1 cellular context compared by ENCODE assay signal in genomic region chr19:17555480-17555928, GRCh38.
A peak's percentile ranks its signal among the peaks of the same experiment; 100 is the strongest.
TF ChIP-seq lines count a peak whose summit lies in the region.

Gene COLGALT1, plus strand, starts transcription at chr19:17555649. Its CDS starts 65 bp downstream, at chr19:17555714.

TF ChIP-seq in GM12878, 131 proteins besides CTCF, POLR2A, EP300 and RAD21 (continued from another document and continues in another):
- TF ChIP-seq RBBP5 (conservative IDR thresholded peaks at IDR 0.05) (no peak), JUND (IDR thresholded peaks at IDR 0.05; ENCODE audit: low read depth, low read length) (peak; percentile 46; the same call in 1 of the 2 replicates), POU2F2 (IDR thresholded peaks at IDR 0.05; ENCODE audit: borderline replicate concordance, low read depth, low read length) (no peak), CHD2 (IDR thresholded peaks at IDR 0.05; ENCODE audit: borderline replicate concordance, low read depth, low read length) (no peak), MTA2 (IDR thresholded peaks at IDR 0.05; ENCODE audit: low read depth) (no peak), NKRF (conservative IDR thresholded peaks at IDR 0.05) (no peak; the same call in 1 of the 2 replicates), TCF3 (IDR thresholded peaks at IDR 0.05; ENCODE audit: borderline replicate concordance, insufficient read depth, low read depth, low read length) (no peak), CBFB (IDR thresholded peaks at IDR 0.05; ENCODE audit: low read depth) (no peak), PKNOX1 (IDR thresholded peaks at IDR 0.05) (no peak), IRF4 (IDR thresholded peaks at IDR 0.05; ENCODE audit: low read depth, low read length) (no peak), POLR2AphosphoS5 (IDR thresholded peaks at IDR 0.05; ENCODE audit: low read length) (no peak), ZNF217 (IDR thresholded peaks at IDR 0.05) (peak; percentile 70; the same call in 1 of the 2 replicates), MEF2B (IDR thresholded peaks at IDR 0.05; ENCODE audit: partially characterized antibody, poor library complexity, severe bottlenecking) (no peak), FOS (IDR thresholded peaks at IDR 0.05; ENCODE audit: borderline replicate concordance, extremely low read depth, insufficient read length) (no peak), ELK1 (IDR thresholded peaks at IDR 0.05; ENCODE audit: low read depth, low read length) (no peak), HCFC1 (IDR thresholded peaks at IDR 0.05; ENCODE audit: low read length) (no peak), FOXM1 (IDR thresholded peaks at IDR 0.05; ENCODE audit: low read depth, low read length) (no peak), IKZF1 (conservative IDR thresholded peaks at IDR 0.05) (peak; percentile 80), NR2C2 (IDR thresholded peaks at IDR 0.05; ENCODE audit: borderline replicate concordance, control insufficient read depth, insufficient read length, low read depth) (no peak), RAD51 (IDR thresholded peaks at IDR 0.05) (no peak), EGR1 (IDR thresholded peaks at IDR 0.05; ENCODE audit: borderline replicate concordance in 1 of 2, low read depth in 2 of 2, low read length in 2 of 2) (peak; percentile 30 to 94), ATF7 (IDR thresholded peaks at IDR 0.05; ENCODE audit: low read depth) (peak; percentile 99), IRF3 (IDR thresholded peaks at IDR 0.05) (no peak), ZBED1 (IDR thresholded peaks at IDR 0.05; ENCODE audit: borderline replicate concordance) (no peak), JUNB (IDR thresholded peaks at IDR 0.05) (no peak), STAT1 (conservative IDR thresholded peaks at IDR 0.05) (no peak), BCLAF1 (IDR thresholded peaks at IDR 0.05) (peak; percentile 70), GATAD2B (conservative IDR thresholded peaks at IDR 0.05; ENCODE audit: low read depth) (peak; percentile 99), ETV6 (conservative IDR thresholded peaks at IDR 0.05 in 1 of 2, IDR thresholded peaks at IDR 0.05 in 1 of 2; ENCODE audit: borderline replicate concordance in 1 of 2, low read depth in 1 of 2) (no peak), CHD1 (IDR thresholded peaks at IDR 0.05; ENCODE audit: low read depth, low read length) (no peak), CUX1 (IDR thresholded peaks at IDR 0.05; ENCODE audit: insufficient replicate concordance, low read depth, low read length) (no peak), NRF1 (conservative IDR thresholded peaks at IDR 0.05; ENCODE audit: low read depth, low read length) (no peak), NBN (IDR thresholded peaks at IDR 0.05) (peak; percentile 89), KAT2A (conservative IDR thresholded peaks at IDR 0.05; ENCODE audit: control insufficient read depth, low read depth, low read length) (no peak), ZNF274 (IDR thresholded peaks at IDR 0.05; ENCODE audit: insufficient read depth, insufficient read length) (no peak), ZNF687 (IDR thresholded peaks at IDR 0.05) (no peak), KLF5 (IDR thresholded peaks at IDR 0.05; ENCODE audit: partially characterized antibody) (no peak), CBX3 (IDR thresholded peaks at IDR 0.05; ENCODE audit: borderline replicate concordance, low read depth) (no peak), CBX5 (IDR thresholded peaks at IDR 0.05; ENCODE audit: low read depth) (no peak), CEBPZ (IDR thresholded peaks at IDR 0.05; ENCODE audit: low read depth, low read length) (no peak), BCL11A (IDR thresholded peaks at IDR 0.05; ENCODE audit: low read depth, low read length) (no peak)
